Comparison of ENCODE assay signal across 8 cellular contexts in genomic region chr2:182717451-182718215, GRCh38. TPM values are rescaled to one million over a fixed set of nuclear protein-coding genes. Genes with fewer than 3 reads are reported as not detected.
A peak's percentile ranks its signal among the peaks of the same experiment; 100 is the strongest.
DNase-seq lines count a peak whose midpoint lies in the region; ATAC-seq and TF ChIP-seq lines count a peak whose summit lies in the region.

No MANE protein-coding gene starts in this region.

- peak overlapping the region in 1 of 2 experiments; percentile 76; a peak in 1 of 4 replicates for H3K4me3 ChIP-seq in DND-41 (ENCODE audit: low read depth in 1 of 2, low read length in 2 of 2)

- H3K27me3 ChIP-seq in DND-41 (ENCODE audit: insufficient read depth, low read length, poor library complexity), result no peaks in the 10 kb centered on the region

- POLR2A ChIA-PET in activated CD4-positive, alpha-beta T cell treated with anti-CD3 and anti-CD28 coated beads, Interleukin-2, amount 10 ng/mL, durations not matched to agents 7 days and 5 days (lab: Charles Lee), result no interaction called here

- H3K79me2 ChIP-seq in DND-41 (ENCODE audit: insufficient read depth, low read length), result peaks cover 10% of the 10 kb centered on the region

- no peak overlapping the region for H3K4me3 Mint-ChIP-seq in activated CD4-positive, alpha-beta T cell treated with anti-CD3 and anti-CD28 coated beads, Interleukin-2, amount 10 ng/mL, durations not matched to agents 7 days and 5 days

- TF ChIP-seq CTCF in DND-41 (IDR thresholded peaks at IDR 0.05; ENCODE audit: borderline replicate concordance, extremely low read depth, low read length, poor library complexity, severe bottlenecking), result no peak

- H4K20me1 ChIP-seq in DND-41 (ENCODE audit: insufficient read depth, low read length), result no peaks in the 10 kb centered on the region

- H3K27ac Mint-ChIP-seq in activated CD4-positive, alpha-beta T cell treated with anti-CD3 and anti-CD28 coated beads, Interleukin-2, amount 10 ng/mL, durations not matched to agents 7 days and 5 days, result no peak overlapping the region

- DNase-seq in DND-41 (no peak), cerebellar cortex (ENCODE audit: low spot score) (peak; percentile 39), superior temporal gyrus (ENCODE audit: extremely low spot score) (peak; percentile 46), amygdala (lab: John Stamatoyannopoulos, UW) (no peak)
- no peak for DNase-seq in activated CD4-positive, alpha-beta T cell treated with anti-CD3 and anti-CD28 coated beads, Interleukin-2, amount 10 ng/mL, durations not matched to agents 7 days and 5 days
- DNase-seq in activated effector memory CD4-positive, alpha-beta T cell treated with Interleukin-2 at 50 U/mL for 16 hours, result no peak

- H3K4me1 ChIP-seq in DND-41 (ENCODE audit: insufficient read depth, low read length), result peaks cover 38% of the 10 kb centered on the region

- peaks cover 3% of the 10 kb centered on the region for H3K27me3 Mint-ChIP-seq in activated CD4-positive, alpha-beta T cell treated with anti-CD3 and anti-CD28 coated beads, Interleukin-2, amount 10 ng/mL, durations not matched to agents 7 days and 5 days

- H2AFZ ChIP-seq in DND-41 (ENCODE audit: low read depth, low read length), result no peak overlapping the region

- H3K9me3 Mint-ChIP-seq in activated CD4-positive, alpha-beta T cell treated with anti-CD3 and anti-CD28 coated beads, Interleukin-2, amount 10 ng/mL, durations not matched to agents 7 days and 5 days, result no peaks in the 10 kb centered on the region

- no peaks in the 10 kb centered on the region for H3K9me3 ChIP-seq in DND-41 (ENCODE audit: insufficient read depth, low read length, severe bottlenecking)

- peaks cover 4% of the 10 kb centered on the region for H3K36me3 Mint-ChIP-seq in activated CD4-positive, alpha-beta T cell treated with anti-CD3 and anti-CD28 coated beads, Interleukin-2, amount 10 ng/mL, durations not matched to agents 7 days and 5 days (ENCODE audit: low read depth)

- H3K4me1 Mint-ChIP-seq in activated CD4-positive, alpha-beta T cell treated with anti-CD3 and anti-CD28 coated beads, Interleukin-2, amount 10 ng/mL, durations not matched to agents 7 days and 5 days, result peaks cover 7% of the 10 kb centered on the region

- CTCF ChIA-PET in activated CD4-positive, alpha-beta T cell treated with anti-CD3 and anti-CD28 coated beads, Interleukin-2, amount 10 ng/mL, durations not matched to agents 7 days and 5 days (lab: Charles Lee), result interaction anchor here (0.6 to 1.0 kb wide), 2 partner anchors 22 to 140 kb away, joined by 3 read pairs; no protein-coding TSS in a partner anchor

- ATAC-seq in DND-41 (ENCODE audit: insufficient read depth, low read depth) (no peak), GM19438 (IDR thresholded peaks at IDR 0.05; ENCODE audit: low read depth, unreplicated experiment) (peak; percentile 39), HG03432 (IDR thresholded peaks at IDR 0.05; ENCODE audit: unreplicated experiment) (peak; percentile 27)

- peaks cover 22% of the 10 kb centered on the region for H3K36me3 ChIP-seq in DND-41 (ENCODE audit: insufficient read depth, low read length)

- peak overlapping the region; percentile 99; the same call in 1 of the 2 replicates for H3K4me2 ChIP-seq in DND-41 (ENCODE audit: insufficient read depth, low read length)

- no peak overlapping the region for H3K27ac ChIP-seq in DND-41 (ENCODE audit: low read length)

- peak overlapping the region; percentile 69; the same call in 1 of the 2 replicates for H3K9ac ChIP-seq in DND-41 (ENCODE audit: low read depth, low read length)

RNA-seq across cellular contexts. Expression of gene DNAJC10, which starts 1.6 kb away (rescaled TPM):
- total RNA-seq in activated CD4-positive, alpha-beta T cell treated with anti-CD3 and anti-CD28 coated beads, Interleukin-2, amount 10 ng/mL, durations not matched to agents 7 days and 5 days, result 10 to 100 TPM; 48.6 to 52.5 TPM

Comparison
In these comparisons a context has a peak if more than half of its experiments do, and no peak if none do; other contexts are left out.
1. DNase-seq: peak in cerebellar cortex (single experiment) and superior temporal gyrus (single experiment); none in DND-41 (single experiment), activated CD4-positive, alpha-beta T cell treated with anti-CD3 and anti-CD28 coated beads, Interleukin-2, amount 10 ng/mL, durations not matched to agents 7 days and 5 days (single experiment), activated effector memory CD4-positive, alpha-beta T cell treated with Interleukin-2 at 50 U/mL for 16 hours (single experiment) and amygdala (0 of 56).